8 cellular contexts compared by ENCODE assay signal in the genomic region with DNA sequence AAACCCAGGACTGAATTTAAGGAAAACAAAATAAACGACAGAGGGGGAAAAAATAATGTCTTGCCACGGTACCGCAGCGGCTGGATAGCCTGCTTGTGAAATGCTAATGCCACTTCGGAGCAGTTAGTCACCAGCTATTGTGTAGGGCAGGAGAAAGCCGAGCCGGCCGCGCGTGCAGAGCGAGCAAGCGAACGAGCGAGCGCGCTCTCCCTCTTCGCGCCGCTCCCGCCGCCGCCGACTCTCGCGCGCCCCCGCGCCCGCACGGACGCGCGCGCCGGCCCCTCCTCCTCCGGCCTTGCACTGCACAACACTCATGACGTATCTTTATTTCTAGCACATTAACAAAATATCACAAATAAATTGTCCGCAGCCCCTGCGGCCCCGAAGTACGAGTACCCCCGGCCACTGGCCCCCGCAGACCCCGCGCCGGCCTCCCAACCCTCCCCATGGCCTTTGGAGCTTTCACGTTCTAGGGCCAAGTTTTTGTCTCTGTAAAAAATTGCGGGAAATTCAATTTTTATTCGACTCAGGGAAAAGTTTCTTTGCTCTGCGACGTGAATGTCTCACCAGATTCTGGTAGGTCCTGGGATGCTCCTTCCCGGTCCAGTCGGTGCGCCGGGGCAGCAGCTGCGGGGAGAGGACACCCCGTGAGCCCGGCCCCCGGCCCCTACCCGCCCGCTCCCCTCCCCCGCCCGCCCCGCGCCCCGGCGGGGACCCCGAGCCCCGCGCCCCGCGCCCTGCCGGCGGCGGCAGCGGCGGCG. TPM values are rescaled to one million over a fixed set of nuclear protein-coding genes. Genes with fewer than 3 reads are reported as not detected.
DNase-seq lines count a peak whose midpoint lies in the region; ATAC-seq and TF ChIP-seq lines count a peak whose summit lies in the region.

No MANE protein-coding gene starts in this region.

- peak; percentile 48 for TF ChIP-seq POLR2A in GM19099 (IDR thresholded peaks at IDR 0.05; ENCODE audit: extremely low read depth, insufficient read length, low read depth)

- peak; percentile 47 for ATAC-seq in HG03378 (IDR thresholded peaks at IDR 0.05; ENCODE audit: unreplicated experiment)

- H3K4me3 ChIP-seq in kidney epithelial cell (ENCODE audit: low read depth, low read length) = peak overlapping the region; percentile 75

- no peaks in the 10 kb centered on the region for H3K27me3 ChIP-seq in kidney epithelial cell (ENCODE audit: control insufficient read depth, insufficient read depth, low read length)

- TF ChIP-seq CTCF in kidney epithelial cell (IDR thresholded peaks at IDR 0.05; ENCODE audit: insufficient read depth, low read length, poor library complexity, severe bottlenecking) = no peak

- DNase-seq in AML-193 (lab: John Stamatoyannopoulos, UW) (peak; percentile 94 to 95), NCI-H446 (lab: John Stamatoyannopoulos, UW) (peak; percentile 58 to 82), cerebellar cortex (ENCODE audit: low spot score) (peak; percentile 84), kidney epithelial cell (ENCODE audit: low read depth) (peak; percentile 77)
- peak; percentile 91 for DNase-seq in activated CD4-positive, CD25-positive, alpha-beta regulatory T cell treated with anti-CD3 and anti-CD28 coated beads, Interleukin-2, amount 50 U/mL, for 72 hours
- DNase-seq in stimulated activated CD4-positive, alpha-beta T cell treated with anti-CD3 and anti-CD28 coated beads, Interleukin-15, amount 100 ng/mL, for 1 hour (ENCODE audit: low read depth in 1 of 2, low spot score in 1 of 2) = peak; percentile 79 to 86

- no peaks in the 10 kb centered on the region for H3K36me3 ChIP-seq in kidney epithelial cell (ENCODE audit: control insufficient read depth, insufficient read depth, low read length)

RNA-seq across cellular contexts. Expression of gene PHIP, which starts 1.0 kb away (rescaled TPM):
- 14.6 and 15.5 TPM in 2 replicates for total RNA-seq in kidney epithelial cell

Comparison
In these comparisons a context has a peak if more than half of its experiments do, and no peak if none do; other contexts are left out.
1. Peak in every context shown above with its lines: DNase-seq, ATAC-seq and H3K4me3 ChIP-seq.